26 cellular contexts compared by ENCODE assay signal in the genomic region with DNA sequence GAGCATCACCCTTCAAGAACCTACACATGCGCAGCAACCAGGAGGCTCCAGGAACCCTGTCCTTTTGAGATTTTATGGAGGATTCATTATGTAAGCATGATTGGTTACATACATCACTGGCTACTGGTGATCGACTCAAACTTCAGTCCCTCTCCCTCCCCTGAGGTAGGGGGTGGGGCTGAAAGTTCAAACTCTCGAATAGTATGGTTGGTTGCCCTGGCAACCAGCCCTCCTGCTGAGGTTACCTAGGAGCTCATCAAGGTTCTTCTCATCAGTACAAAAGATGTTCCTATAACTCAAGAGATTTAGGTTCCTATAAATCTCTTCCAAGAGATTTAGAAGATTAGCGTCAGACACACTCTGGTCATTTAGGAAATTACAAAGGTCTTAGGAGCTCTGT. TPM values are rescaled to one million over a fixed set of nuclear protein-coding genes. Genes with fewer than 3 reads are reported as not detected.
"Had no signal": no experiment of that assay in that cellular context is flagged by ENCODE, and none has a peak within 500 bp of the region (broad histone marks: within the 10 kb centered on the region; RNA-seq: fewer than 3 reads in every experiment).

No MANE protein-coding gene starts in this region.

- H3K9me3 ChIP-seq: ovary, right lobe of liver, uterus had no signal

- H3K4me3 Mint-ChIP-seq: activated CD4-positive, alpha-beta T cell treated with anti-CD3 and anti-CD28 coated beads, Interleukin-2, amount 10 ng/mL, durations not matched to agents 7 days and 5 days; activated CD8-positive, alpha-beta T cell treated with anti-CD3 and anti-CD28 coated beads for 36 hours; activated naive CD4-positive, alpha-beta T cell treated with anti-CD3 and anti-CD28 coated beads, Interleukin-2, amount 50 U/mL, for 24 hours; activated naive CD8-positive, alpha-beta T cell treated with anti-CD3 and anti-CD28 coated beads, Interleukin-2, amount 50 U/mL, for 24 hours; activated T-cell treated with anti-CD3 and anti-CD28 coated beads, Interleukin-2, amount 50 U/mL, for 4 hours; activated T-helper 17 cell treated with anti-CD3 and anti-CD28 coated beads, Interleukin-2, amount 50 U/mL, for 72 hours; naive B cell; nephron progenitor cell; stimulated activated naive CD8-positive, alpha-beta T cell treated with anti-CD3 and anti-CD28 coated beads, Interleukin-15, amount 100 ng/mL, for 72 hours; type B pancreatic cell had no signal

- H3K4me1 ChIP-seq: breast epithelium, right lobe of liver, uterus had no signal

- H3K27ac Mint-ChIP-seq: activated CD4-positive, alpha-beta T cell treated with anti-CD3 and anti-CD28 coated beads, Interleukin-2, amount 10 ng/mL, durations not matched to agents 7 days and 5 days; activated CD8-positive, alpha-beta T cell treated with anti-CD3 and anti-CD28 coated beads for 36 hours; activated naive CD4-positive, alpha-beta T cell treated with anti-CD3 and anti-CD28 coated beads, Interleukin-2, amount 50 U/mL, for 24 hours; activated naive CD8-positive, alpha-beta T cell treated with anti-CD3 and anti-CD28 coated beads, Interleukin-2, amount 50 U/mL, for 24 hours; activated T-helper 17 cell treated with anti-CD3 and anti-CD28 coated beads, Interleukin-2, amount 50 U/mL, for 72 hours; nephron progenitor cell; progenitor cell of endocrine pancreas; stimulated activated naive CD8-positive, alpha-beta T cell treated with anti-CD3 and anti-CD28 coated beads, Interleukin-15, amount 100 ng/mL, for 72 hours; type B pancreatic cell had no signal

- H3K36me3 ChIP-seq: breast epithelium, heart left ventricle, left ventricle myocardium inferior, ovary, right lobe of liver, uterus had no signal

- H3K27ac ChIP-seq: breast epithelium, foreskin keratinocyte, heart left ventricle, left ventricle myocardium inferior, ovary, right lobe of liver, skin epidermis, uterus had no signal

- H3K4me3 ChIP-seq: breast epithelium, heart left ventricle, left ventricle myocardium inferior, lung, ovary, right lobe of liver, skin epidermis, uterus had no signal

- DNase-seq: activated CD4-positive, alpha-beta T cell treated with anti-CD3 and anti-CD28 coated beads, Interleukin-2, amount 10 ng/mL, durations not matched to agents 7 days and 5 days; activated CD8-positive, alpha-beta T cell treated with anti-CD3 and anti-CD28 coated beads for 36 hours; activated gamma-delta T cell treated with Interleukin-2 at 50 U/mL for 16 hours; activated naive CD8-positive, alpha-beta T cell treated with anti-CD3 and anti-CD28 coated beads, Interleukin-2, amount 50 U/mL, for 24 hours; activated T-cell treated with anti-CD3 and anti-CD28 coated beads, Interleukin-2, amount 50 U/mL, for 4 hours; central memory CD4-positive, alpha-beta T cell; foreskin keratinocyte; heart left ventricle; islet precursor cell; left ventricle myocardium inferior; naive B cell; nephron progenitor cell; ovary; right lobe of liver; stimulated activated CD4-positive, alpha-beta T cell treated with anti-CD3 and anti-CD28 coated beads, Interleukin-12 subunit alpha, Interleukin-12 subunit beta, amount 100 ng/mL, for 4 hours; stimulated activated CD4-positive, alpha-beta T cell treated with anti-CD3 and anti-CD28 coated beads, Interleukin-4, amount 100 ng/mL, for 1 hour; stimulated activated naive CD8-positive, alpha-beta T cell treated with anti-CD3 and anti-CD28 coated beads, Interleukin-15, amount 100 ng/mL, for 72 hours; substantia nigra; uterus had no signal

- H3K36me3 Mint-ChIP-seq: type B pancreatic cell had no signal

RNA-seq across cellular contexts. Expression of gene NKAPL, which starts 55.9 kb away (rescaled TPM):
- total RNA-seq: activated CD8-positive, alpha-beta T cell treated with anti-CD3 and anti-CD28 coated beads for 36 hours had no signal
